In genomic region chr20:61702246-61702645, GRCh38 we compare ENCODE assay signal across 21 cellular contexts.
"Had no signal": no experiment of that assay in that cellular context is flagged by ENCODE, and none has a peak within 500 bp of the region (broad histone marks: within the 10 kb centered on the region; RNA-seq: fewer than 3 reads in every experiment).

No MANE protein-coding gene starts in this region.

- H3K36me3 Mint-ChIP-seq: immature natural killer cell, mesothelial cell of epicardium, naive B cell had no signal

- H3K4me1 Mint-ChIP-seq: immature natural killer cell, mesothelial cell of epicardium, naive B cell had no signal

- H2AFZ ChIP-seq: hepatocyte had no signal

- DNase-seq: dermis blood vessel endothelial cell; dorsolateral prefrontal cortex; effector CD4-positive, alpha-beta T cell; effector memory CD4-positive, alpha-beta T cell; foreskin keratinocyte; hypothalamus; immature natural killer cell; islet precursor cell; left colon; left ventricle myocardium inferior; lower lobe of right lung; mesenchymal stem cell; naive B cell had no signal

- H3K79me2 ChIP-seq: hepatocyte had no signal

- H3K9me3 ChIP-seq: esophagus muscularis mucosa, gastroesophageal sphincter, heart left ventricle, left ventricle myocardium inferior, lower lobe of right lung, mucosa of descending colon had no signal

- H3K27me3 ChIP-seq: foreskin keratinocyte, hepatocyte had no signal

- H3K4me2 ChIP-seq: hepatocyte had no signal

- H3K4me1 ChIP-seq: esophagus muscularis mucosa, foreskin keratinocyte, gastroesophageal sphincter, lower lobe of right lung had no signal

- ATAC-seq: foreskin keratinocyte, gastroesophageal sphincter, heart left ventricle, left colon, left lobe of liver, lower lobe of right lung, mucosa of descending colon had no signal

- H3K27me3 Mint-ChIP-seq: naive B cell had no signal

- H3K27ac ChIP-seq: coronary artery, dorsolateral prefrontal cortex, esophagus muscularis mucosa, foreskin keratinocyte, gastroesophageal sphincter, heart left ventricle, hepatocyte, left ventricle myocardium inferior, lower lobe of right lung had no signal

- H3K27ac Mint-ChIP-seq: immature natural killer cell, mesothelial cell of epicardium, naive B cell had no signal

- H3K4me3 ChIP-seq: coronary artery, dorsolateral prefrontal cortex, esophagus muscularis mucosa, gastroesophageal sphincter, heart left ventricle, hepatocyte, left ventricle myocardium inferior, lower lobe of right lung, mucosa of descending colon had no signal

- H3K4me3 Mint-ChIP-seq: immature natural killer cell, mesothelial cell of epicardium, naive B cell had no signal

- H3K36me3 ChIP-seq: esophagus muscularis mucosa, gastroesophageal sphincter, heart left ventricle, left ventricle myocardium inferior, lower lobe of right lung had no signal

- H3K9me3 Mint-ChIP-seq: mesothelial cell of epicardium had no signal
